ENCODE assay signal across 27 cellular contexts in genomic region chr17:72305472-72305871, GRCh38.
DNase-seq lines count a peak whose midpoint lies in the region; TF ChIP-seq lines count a peak whose summit lies in the region.
"Had no signal": no experiment of that assay in that cellular context is flagged by ENCODE, and none has a peak within 500 bp of the region (broad histone marks: within the 10 kb centered on the region; RNA-seq: fewer than 3 reads in every experiment).

No MANE protein-coding gene starts in this region.

- H3K9ac ChIP-seq in neural progenitor cell = no peak overlapping the region
- H3K9ac ChIP-seq: BLaER1 treated with 17β-estradiol and CSF1 and Interleukin-3, amounts not matched to agents 10 nM and 100 nM; parathyroid adenoma had no signal

- no peaks in the 10 kb centered on the region for H3K27me3 ChIP-seq in neural progenitor cell
- H3K27me3 ChIP-seq: BLaER1 treated with 17β-estradiol and CSF1 and Interleukin-3, amounts not matched to agents 10 nM and 100 nM; uterus had no signal

- no peaks in the 10 kb centered on the region for H3K27me3 Mint-ChIP-seq in neural progenitor cell (ENCODE audit: insufficient read depth, low read depth)
- H3K27me3 Mint-ChIP-seq: stimulated activated naive CD8-positive, alpha-beta T cell treated with anti-CD3 and anti-CD28 coated beads, Interleukin-15, amount 100 ng/mL, for 72 hours had no signal

- no peak overlapping the region for H3K4me3 Mint-ChIP-seq in neural progenitor cell
- H3K4me3 Mint-ChIP-seq: activated CD8-positive, alpha-beta T cell treated with anti-CD3 and anti-CD28 coated beads, Interleukin-2, amount 10 ng/mL, durations not matched to agents 7 days and 5 days; activated naive CD4-positive, alpha-beta T cell treated with anti-CD3 and anti-CD28 coated beads, Interleukin-2, amount 50 U/mL, for 24 hours; memory B cell; neural crest cell; stimulated activated naive CD8-positive, alpha-beta T cell treated with anti-CD3 and anti-CD28 coated beads, Interleukin-15, amount 100 ng/mL, for 72 hours had no signal

- no peaks in the 10 kb centered on the region for H3K9me3 ChIP-seq in neural progenitor cell (ENCODE audit: low read depth)
- H3K9me3 ChIP-seq: BLaER1 treated with 17β-estradiol and CSF1 and Interleukin-3, amounts not matched to agents 10 nM and 100 nM; uterus had no signal

- no peak overlapping the region for H3K4me3 ChIP-seq in neural progenitor cell
- H3K4me3 ChIP-seq: BLaER1 treated with 17β-estradiol and CSF1 and Interleukin-3, amounts not matched to agents 10 nM and 100 nM; uterus had no signal

- H3K27ac Mint-ChIP-seq in neural progenitor cell = no peak overlapping the region
- H3K27ac Mint-ChIP-seq: activated CD8-positive, alpha-beta T cell treated with anti-CD3 and anti-CD28 coated beads, Interleukin-2, amount 10 ng/mL, durations not matched to agents 7 days and 5 days; activated naive CD4-positive, alpha-beta T cell treated with anti-CD3 and anti-CD28 coated beads, Interleukin-2, amount 50 U/mL, for 24 hours; activated T-helper 2 cell treated with anti-CD3 and anti-CD28 coated beads, Interferon-gamma antibody, Interleukin-2, Interleukin-4, amounts not matched to agents 10 μg/mL and 5 μg/mL and 100 μg/mL, durations not matched to agents 14 hours and 24 hours and 36 hours; memory B cell; stimulated activated naive CD8-positive, alpha-beta T cell treated with anti-CD3 and anti-CD28 coated beads, Interleukin-15, amount 100 ng/mL, for 72 hours had no signal

- no peaks in the 10 kb centered on the region for H4K20me1 ChIP-seq in neural progenitor cell (ENCODE audit: low read depth)
- H4K20me1 ChIP-seq: BLaER1 treated with 17β-estradiol and CSF1 and Interleukin-3, amounts not matched to agents 10 nM and 100 nM had no signal

- H3K9me3 Mint-ChIP-seq in neural progenitor cell = no peaks in the 10 kb centered on the region
- H3K9me3 Mint-ChIP-seq: activated naive CD4-positive, alpha-beta T cell treated with anti-CD3 and anti-CD28 coated beads, Interleukin-2, amount 50 U/mL, for 24 hours; activated T-helper 2 cell treated with anti-CD3 and anti-CD28 coated beads, Interferon-gamma antibody, Interleukin-2, Interleukin-4, amounts not matched to agents 10 μg/mL and 5 μg/mL and 100 μg/mL, durations not matched to agents 14 hours and 24 hours and 36 hours; memory B cell; neural crest cell; stimulated activated naive CD8-positive, alpha-beta T cell treated with anti-CD3 and anti-CD28 coated beads, Interleukin-15, amount 100 ng/mL, for 72 hours had no signal

- H3F3A ChIP-seq in neural progenitor cell (ENCODE audit: low read depth) = no peaks in the 10 kb centered on the region

- H3K79me2 ChIP-seq in neural progenitor cell (ENCODE audit: low read depth) = no peaks in the 10 kb centered on the region
- H3K79me2 ChIP-seq: parathyroid adenoma had no signal

- no peaks in the 10 kb centered on the region for H3K36me3 ChIP-seq in neural progenitor cell
- H3K36me3 ChIP-seq: BLaER1 treated with 17β-estradiol and CSF1 and Interleukin-3, amounts not matched to agents 10 nM and 100 nM; uterus had no signal

- H3K36me3 Mint-ChIP-seq in neural progenitor cell = no peaks in the 10 kb centered on the region
- H3K36me3 Mint-ChIP-seq: activated naive CD4-positive, alpha-beta T cell treated with anti-CD3 and anti-CD28 coated beads, Interleukin-2, amount 50 U/mL, for 24 hours; memory B cell had no signal

- peak overlapping the region; percentile 39 for H2AFZ ChIP-seq in neural progenitor cell (replicated peaks)
- H2AFZ ChIP-seq: parathyroid adenoma had no signal

- DNase-seq in AG08396 (ENCODE audit: low spot score) (peak; percentile 41), H4 (ENCODE audit: low spot score) (peak; percentile 80), amniotic epithelial cell (ENCODE audit: low read depth) (peak; percentile 8), neural progenitor cell (ENCODE audit: low spot score) (no peak), T1000 (lab: John Stamatoyannopoulos, UW) (no peak), CD1c-positive myeloid dendritic cell (ENCODE audit: extremely low spot score) (no peak)
- no peak for DNase-seq in activated CD4-positive, alpha-beta T cell treated with anti-CD3 and anti-CD28 coated beads, Interleukin-2, amount 50 U/mL, for 4 hours
- DNase-seq: activated CD8-positive, alpha-beta T cell treated with anti-CD3 and anti-CD28 coated beads, Interleukin-2, amount 10 ng/mL, durations not matched to agents 7 days and 5 days; COR-L47; hypothalamus; KBM-7; left colon; MM.1S; NCI-H1417; NCI-H2029 treated with DMSO at 0.1 percent for 48 hours; NCI-H524; retina; SHP77 treated with DMSO at 0.1 percent for 48 hours; stimulated activated CD8-positive, alpha-beta memory T cell treated with anti-CD3 and anti-CD28 coated beads, Interleukin-4, amount 100 ng/mL, for 48 hours; stimulated activated naive CD8-positive, alpha-beta T cell treated with anti-CD3 and anti-CD28 coated beads, Interleukin-15, amount 100 ng/mL, for 72 hours; uterus had no signal

- H3K4me2 ChIP-seq in neural progenitor cell = no peak overlapping the region

- TF ChIP-seq CTCF in neural progenitor cell (IDR thresholded peaks at IDR 0.05) = no peak

- no peak overlapping the region for H3K27ac ChIP-seq in neural progenitor cell
- H3K27ac ChIP-seq: BLaER1 treated with 17β-estradiol and CSF1 and Interleukin-3, amounts not matched to agents 10 nM and 100 nM; parathyroid adenoma; uterus had no signal

- H3K4me1 ChIP-seq in neural progenitor cell = peaks cover 6% of the 10 kb centered on the region
- H3K4me1 ChIP-seq: parathyroid adenoma, uterus had no signal

- H3K4me1 Mint-ChIP-seq in neural progenitor cell = peaks cover 7% of the 10 kb centered on the region
- H3K4me1 Mint-ChIP-seq: activated naive CD4-positive, alpha-beta T cell treated with anti-CD3 and anti-CD28 coated beads, Interleukin-2, amount 50 U/mL, for 24 hours; memory B cell; stimulated activated naive CD8-positive, alpha-beta T cell treated with anti-CD3 and anti-CD28 coated beads, Interleukin-15, amount 100 ng/mL, for 72 hours had no signal

Comparison
In these comparisons a context has a peak if more than half of its experiments do, and no peak if none do; other contexts are left out.
1. DNase-seq: peak in AG08396 (single experiment), H4 (single experiment) and amniotic epithelial cell (single experiment); none in neural progenitor cell (single experiment), T1000 (single experiment), activated CD4-positive, alpha-beta T cell treated with anti-CD3 and anti-CD28 coated beads, Interleukin-2, amount 50 U/mL, for 4 hours (0 of 2) and CD1c-positive myeloid dendritic cell (single experiment).